In genomic region chr2:11422901-11423435, GRCh38 we compare ENCODE assay signal across 1 cellular context.
A peak's percentile ranks its signal among the peaks of the same experiment; 100 is the strongest.
TF ChIP-seq lines count a peak whose summit lies in the region.

No MANE protein-coding gene starts in this region.

TF ChIP-seq in HepG2, 621 proteins besides CTCF, POLR2A, EP300 and RAD21 (continued from another document and continues in another):
- TF ChIP-seq AFF4 (CRISPR knock-in tag; IDR thresholded peaks at IDR 0.05) (no peak), DNMT3B (CRISPR knock-in tag; conservative IDR thresholded peaks at IDR 0.05) (no peak), KDM5B (CRISPR knock-in tag; IDR thresholded peaks at IDR 0.05; ENCODE audit: borderline replicate concordance) (no peak), ZNF891 (CRISPR knock-in tag; IDR thresholded peaks at IDR 0.05) (no peak), ZBTB34 (CRISPR knock-in tag; IDR thresholded peaks at IDR 0.05) (peak; percentile 54; the same call in 1 of the 2 replicates), ZBTB3 (CRISPR knock-in tag; IDR thresholded peaks at IDR 0.05; ENCODE audit: borderline replicate concordance, low read depth) (no peak), ZSCAN22 (CRISPR knock-in tag; IDR thresholded peaks at IDR 0.05) (no peak), ZNF382 (CRISPR knock-in tag; IDR thresholded peaks at IDR 0.05; ENCODE audit: borderline replicate concordance) (no peak), ZNF276 (CRISPR knock-in tag; IDR thresholded peaks at IDR 0.05; ENCODE audit: low read depth) (no peak), ZNF775 (CRISPR knock-in tag; IDR thresholded peaks at IDR 0.05; ENCODE audit: borderline replicate concordance) (no peak), ZNF543 (CRISPR knock-in tag; IDR thresholded peaks at IDR 0.05) (no peak), NFE2L1 (CRISPR knock-in tag; IDR thresholded peaks at IDR 0.05; ENCODE audit: borderline replicate concordance) (no peak), SUZ12 (IDR thresholded peaks at IDR 0.05; ENCODE audit: low read depth, low read length) (no peak), ZNF782 (CRISPR knock-in tag; IDR thresholded peaks at IDR 0.05; ENCODE audit: borderline replicate concordance) (no peak), YEATS2 (CRISPR knock-in tag; IDR thresholded peaks at IDR 0.05; ENCODE audit: borderline replicate concordance) (no peak), ZNF510 (CRISPR knock-in tag; IDR thresholded peaks at IDR 0.05; ENCODE audit: low read depth) (no peak), SPEN (CRISPR knock-in tag; IDR thresholded peaks at IDR 0.05; ENCODE audit: low read depth) (peak; percentile 44; the same call in 1 of the 2 replicates), GATA4 (IDR thresholded peaks at IDR 0.05; ENCODE audit: borderline replicate concordance, low read depth) (no peak), ARHGAP35 (CRISPR knock-in tag; IDR thresholded peaks at IDR 0.05; ENCODE audit: borderline replicate concordance) (no peak), KDM2A (CRISPR knock-in tag; IDR thresholded peaks at IDR 0.05; ENCODE audit: borderline replicate concordance, low read depth) (no peak; the same call in 1 of the 2 replicates), NFE2L2 (IDR thresholded peaks at IDR 0.05; ENCODE audit: low read length) (no peak), NFIB (CRISPR knock-in tag; IDR thresholded peaks at IDR 0.05; ENCODE audit: borderline replicate concordance) (no peak), MAFG (CRISPR knock-in tag; IDR thresholded peaks at IDR 0.05) (no peak), HIC2 (CRISPR knock-in tag; IDR thresholded peaks at IDR 0.05; ENCODE audit: low read depth) (no peak), HNRNPUL1 (IDR thresholded peaks at IDR 0.05; ENCODE audit: low read depth, low read length) (no peak), MED8 (CRISPR knock-in tag; IDR thresholded peaks at IDR 0.05; ENCODE audit: insufficient replicate concordance) (no peak), SMAD3 (CRISPR knock-in tag; IDR thresholded peaks at IDR 0.05) (0 out of 2 replicates have a peak, but pooled peaks have one; percentile 55)
- TF ChIP-seq, protein P1, sequence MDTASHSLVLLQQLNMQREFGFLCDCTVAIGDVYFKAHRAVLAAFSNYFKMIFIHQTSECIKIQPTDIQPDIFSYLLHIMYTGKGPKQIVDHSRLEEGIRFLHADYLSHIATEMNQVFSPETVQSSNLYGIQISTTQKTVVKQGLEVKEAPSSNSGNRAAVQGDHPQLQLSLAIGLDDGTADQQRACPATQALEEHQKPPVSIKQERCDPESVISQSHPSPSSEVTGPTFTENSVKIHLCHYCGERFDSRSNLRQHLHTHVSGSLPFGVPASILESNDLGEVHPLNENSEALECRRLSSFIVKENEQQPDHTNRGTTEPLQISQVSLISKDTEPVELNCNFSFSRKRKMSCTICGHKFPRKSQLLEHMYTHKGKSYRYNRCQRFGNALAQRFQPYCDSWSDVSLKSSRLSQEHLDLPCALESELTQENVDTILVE (CRISPR knock-in tag; IDR thresholded peaks at IDR 0.05): peak; percentile 62; the same call in 1 of the 2 replicates
- TF ChIP-seq, protein P2, sequence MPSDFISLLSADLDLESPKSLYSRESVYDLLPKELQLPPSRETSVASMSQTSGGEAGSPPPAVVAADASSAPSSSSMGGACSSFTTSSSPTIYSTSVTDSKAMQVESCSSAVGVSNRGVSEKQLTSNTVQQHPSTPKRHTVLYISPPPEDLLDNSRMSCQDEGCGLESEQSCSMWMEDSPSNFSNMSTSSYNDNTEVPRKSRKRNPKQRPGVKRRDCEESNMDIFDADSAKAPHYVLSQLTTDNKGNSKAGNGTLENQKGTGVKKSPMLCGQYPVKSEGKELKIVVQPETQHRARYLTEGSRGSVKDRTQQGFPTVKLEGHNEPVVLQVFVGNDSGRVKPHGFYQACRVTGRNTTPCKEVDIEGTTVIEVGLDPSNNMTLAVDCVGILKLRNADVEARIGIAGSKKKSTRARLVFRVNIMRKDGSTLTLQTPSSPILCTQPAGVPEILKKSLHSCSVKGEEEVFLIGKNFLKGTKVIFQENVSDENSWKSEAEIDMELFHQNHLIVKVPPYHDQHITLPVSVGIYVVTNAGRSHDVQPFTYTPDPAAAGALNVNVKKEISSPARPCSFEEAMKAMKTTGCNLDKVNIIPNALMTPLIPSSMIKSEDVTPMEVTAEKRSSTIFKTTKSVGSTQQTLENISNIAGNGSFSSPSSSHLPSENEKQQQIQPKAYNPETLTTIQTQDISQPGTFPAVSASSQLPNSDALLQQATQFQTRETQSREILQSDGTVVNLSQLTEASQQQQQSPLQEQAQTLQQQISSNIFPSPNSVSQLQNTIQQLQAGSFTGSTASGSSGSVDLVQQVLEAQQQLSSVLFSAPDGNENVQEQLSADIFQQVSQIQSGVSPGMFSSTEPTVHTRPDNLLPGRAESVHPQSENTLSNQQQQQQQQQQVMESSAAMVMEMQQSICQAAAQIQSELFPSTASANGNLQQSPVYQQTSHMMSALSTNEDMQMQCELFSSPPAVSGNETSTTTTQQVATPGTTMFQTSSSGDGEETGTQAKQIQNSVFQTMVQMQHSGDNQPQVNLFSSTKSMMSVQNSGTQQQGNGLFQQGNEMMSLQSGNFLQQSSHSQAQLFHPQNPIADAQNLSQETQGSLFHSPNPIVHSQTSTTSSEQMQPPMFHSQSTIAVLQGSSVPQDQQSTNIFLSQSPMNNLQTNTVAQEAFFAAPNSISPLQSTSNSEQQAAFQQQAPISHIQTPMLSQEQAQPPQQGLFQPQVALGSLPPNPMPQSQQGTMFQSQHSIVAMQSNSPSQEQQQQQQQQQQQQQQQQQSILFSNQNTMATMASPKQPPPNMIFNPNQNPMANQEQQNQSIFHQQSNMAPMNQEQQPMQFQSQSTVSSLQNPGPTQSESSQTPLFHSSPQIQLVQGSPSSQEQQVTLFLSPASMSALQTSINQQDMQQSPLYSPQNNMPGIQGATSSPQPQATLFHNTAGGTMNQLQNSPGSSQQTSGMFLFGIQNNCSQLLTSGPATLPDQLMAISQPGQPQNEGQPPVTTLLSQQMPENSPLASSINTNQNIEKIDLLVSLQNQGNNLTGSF (CRISPR knock-in tag; IDR thresholded peaks at IDR 0.05): no peak
- TF ChIP-seq, protein P3, sequence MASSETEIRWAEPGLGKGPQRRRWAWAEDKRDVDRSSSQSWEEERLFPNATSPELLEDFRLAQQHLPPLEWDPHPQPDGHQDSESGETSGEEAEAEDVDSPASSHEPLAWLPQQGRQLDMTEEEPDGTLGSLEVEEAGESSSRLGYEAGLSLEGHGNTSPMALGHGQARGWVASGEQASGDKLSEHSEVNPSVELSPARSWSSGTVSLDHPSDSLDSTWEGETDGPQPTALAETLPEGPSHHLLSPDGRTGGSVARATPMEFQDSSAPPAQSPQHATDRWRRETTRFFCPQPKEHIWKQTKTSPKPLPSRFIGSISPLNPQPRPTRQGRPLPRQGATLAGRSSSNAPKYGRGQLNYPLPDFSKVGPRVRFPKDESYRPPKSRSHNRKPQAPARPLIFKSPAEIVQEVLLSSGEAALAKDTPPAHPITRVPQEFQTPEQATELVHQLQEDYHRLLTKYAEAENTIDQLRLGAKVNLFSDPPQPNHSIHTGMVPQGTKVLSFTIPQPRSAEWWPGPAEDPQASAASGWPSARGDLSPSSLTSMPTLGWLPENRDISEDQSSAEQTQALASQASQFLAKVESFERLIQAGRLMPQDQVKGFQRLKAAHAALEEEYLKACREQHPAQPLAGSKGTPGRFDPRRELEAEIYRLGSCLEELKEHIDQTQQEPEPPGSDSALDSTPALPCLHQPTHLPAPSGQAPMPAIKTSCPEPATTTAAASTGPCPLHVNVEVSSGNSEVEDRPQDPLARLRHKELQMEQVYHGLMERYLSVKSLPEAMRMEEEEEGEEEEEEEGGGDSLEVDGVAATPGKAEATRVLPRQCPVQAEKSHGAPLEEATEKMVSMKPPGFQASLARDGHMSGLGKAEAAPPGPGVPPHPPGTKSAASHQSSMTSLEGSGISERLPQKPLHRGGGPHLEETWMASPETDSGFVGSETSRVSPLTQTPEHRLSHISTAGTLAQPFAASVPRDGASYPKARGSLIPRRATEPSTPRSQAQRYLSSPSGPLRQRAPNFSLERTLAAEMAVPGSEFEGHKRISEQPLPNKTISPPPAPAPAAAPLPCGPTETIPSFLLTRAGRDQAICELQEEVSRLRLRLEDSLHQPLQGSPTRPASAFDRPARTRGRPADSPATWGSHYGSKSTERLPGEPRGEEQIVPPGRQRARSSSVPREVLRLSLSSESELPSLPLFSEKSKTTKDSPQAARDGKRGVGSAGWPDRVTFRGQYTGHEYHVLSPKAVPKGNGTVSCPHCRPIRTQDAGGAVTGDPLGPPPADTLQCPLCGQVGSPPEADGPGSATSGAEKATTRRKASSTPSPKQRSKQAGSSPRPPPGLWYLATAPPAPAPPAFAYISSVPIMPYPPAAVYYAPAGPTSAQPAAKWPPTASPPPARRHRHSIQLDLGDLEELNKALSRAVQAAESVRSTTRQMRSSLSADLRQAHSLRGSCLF (CRISPR knock-in tag; IDR thresholded peaks at IDR 0.05; ENCODE audit: borderline replicate concordance): no peak
- TF ChIP-seq, protein P4, sequence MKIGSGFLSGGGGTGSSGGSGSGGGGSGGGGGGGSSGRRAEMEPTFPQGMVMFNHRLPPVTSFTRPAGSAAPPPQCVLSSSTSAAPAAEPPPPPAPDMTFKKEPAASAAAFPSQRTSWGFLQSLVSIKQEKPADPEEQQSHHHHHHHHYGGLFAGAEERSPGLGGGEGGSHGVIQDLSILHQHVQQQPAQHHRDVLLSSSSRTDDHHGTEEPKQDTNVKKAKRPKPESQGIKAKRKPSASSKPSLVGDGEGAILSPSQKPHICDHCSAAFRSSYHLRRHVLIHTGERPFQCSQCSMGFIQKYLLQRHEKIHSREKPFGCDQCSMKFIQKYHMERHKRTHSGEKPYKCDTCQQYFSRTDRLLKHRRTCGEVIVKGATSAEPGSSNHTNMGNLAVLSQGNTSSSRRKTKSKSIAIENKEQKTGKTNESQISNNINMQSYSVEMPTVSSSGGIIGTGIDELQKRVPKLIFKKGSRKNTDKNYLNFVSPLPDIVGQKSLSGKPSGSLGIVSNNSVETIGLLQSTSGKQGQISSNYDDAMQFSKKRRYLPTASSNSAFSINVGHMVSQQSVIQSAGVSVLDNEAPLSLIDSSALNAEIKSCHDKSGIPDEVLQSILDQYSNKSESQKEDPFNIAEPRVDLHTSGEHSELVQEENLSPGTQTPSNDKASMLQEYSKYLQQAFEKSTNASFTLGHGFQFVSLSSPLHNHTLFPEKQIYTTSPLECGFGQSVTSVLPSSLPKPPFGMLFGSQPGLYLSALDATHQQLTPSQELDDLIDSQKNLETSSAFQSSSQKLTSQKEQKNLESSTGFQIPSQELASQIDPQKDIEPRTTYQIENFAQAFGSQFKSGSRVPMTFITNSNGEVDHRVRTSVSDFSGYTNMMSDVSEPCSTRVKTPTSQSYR (CRISPR knock-in tag; IDR thresholded peaks at IDR 0.05; ENCODE audit: borderline replicate concordance): no peak
